6 cellular contexts compared by ENCODE assay signal in genomic region chr20:693786-694185, GRCh38. TPM values are rescaled to one million over a fixed set of nuclear protein-coding genes. Genes with fewer than 3 reads are reported as not detected.
"Had no signal": no experiment of that assay in that cellular context is flagged by ENCODE, and none has a peak within 500 bp of the region (broad histone marks: within the 10 kb centered on the region; RNA-seq: fewer than 3 reads in every experiment).

No MANE protein-coding gene starts in this region.

RNA-seq across cellular contexts. Expression of gene SCRT2, which starts 18.2 kb away (rescaled TPM):
- total RNA-seq: M059J, PC-3, Peyer's patch, Right ventricle myocardium superior, SJSA1 had no signal
- polyA plus RNA-seq: SK-N-SH had no signal
